ENCODE assay signal across 26 cellular contexts in genomic region chr15:93382196-93382820, GRCh38.
DNase-seq lines count a peak whose midpoint lies in the region; ATAC-seq, FAIRE-seq and TF ChIP-seq lines count a peak whose summit lies in the region.
"Had no signal": no experiment of that assay in that cellular context is flagged by ENCODE, and none has a peak within 500 bp of the region (broad histone marks: within the 10 kb centered on the region; RNA-seq: fewer than 3 reads in every experiment).

No MANE protein-coding gene starts in this region.

- no peak overlapping the region for H3K27ac ChIP-seq in esophagus muscularis mucosa (replicated peaks in 1 of 4)
- H3K27ac ChIP-seq: BLaER1 treated with 17β-estradiol and CSF1 and Interleukin-3, amounts not matched to agents 10 nM and 100 nM; colonic mucosa; gastroesophageal sphincter; uterus had no signal

- DNase-seq in COR-L47 (lab: John Stamatoyannopoulos, UW) (peak; percentile 86), NCI-H128 (lab: John Stamatoyannopoulos, UW; ENCODE audit: unreplicated experiment) (peak; percentile 8), NCI-H2171 treated with DMSO at 0.1 percent for 48 hours (lab: John Stamatoyannopoulos, UW) (peak; percentile 75), esophagus muscularis mucosa (ENCODE audit: extremely low spot score) (peak; percentile 68), lower leg skin (ENCODE audit: low spot score in 2 of 2) (no peak), HTR-8/SVneo (ENCODE audit: insufficient read length, low spot score) (no peak), C1 segment of cervical spinal cord (lab: John Stamatoyannopoulos, UW) (no peak)
- DNase-seq: activated CD4-positive, CD25-positive, alpha-beta regulatory T cell treated with anti-CD3 and anti-CD28 coated beads, Interleukin-2, amount 50 U/mL, for 72 hours; activated CD8-positive, alpha-beta T cell treated with anti-CD3 and anti-CD28 coated beads, Interleukin-2, amount 10 ng/mL, durations not matched to agents 7 days and 5 days; colonic mucosa; endodermal cell; GDM1; islet precursor cell; Kasumi-1; mammary epithelial cell; NCI-H1694; PC-3; small intestine; stimulated activated CD4-positive, alpha-beta T cell treated with anti-CD3 and anti-CD28 coated beads, Interleukin-2, amount 100 ng/mL, for 24 hours; uterus had no signal

- TF ChIP-seq CTCF in esophagus muscularis mucosa (IDR thresholded peaks at IDR 0.05), result no peak
- TF ChIP-seq CTCF in lower leg skin (IDR thresholded peaks at IDR 0.05), result no peak

- TF ChIP-seq EP300 in esophagus muscularis mucosa (IDR thresholded peaks at IDR 0.05), result no peak

- 64% methylated on average over 9 of the region's 9 CpGs for WGBS in esophagus muscularis mucosa
- 39 to 53% methylated on average over 8 to 9 of the region's 9 CpGs for WGBS in lower leg skin, 2 donors

- intact Hi-C loops in esophagus muscularis mucosa (cut with DNase I) (no loop called here), lower leg skin (cut with DNase I; ENCODE audit: low total_unique reads) (no loop called here)

- no peak for FAIRE-seq in HTR-8/SVneo (lab: Jason Lieb, UNC)
- FAIRE-seq: bronchial epithelial cell, D721Med, small intestine had no signal

- no peaks in the 10 kb centered on the region for H3K27me3 ChIP-seq in esophagus muscularis mucosa
- H3K27me3 ChIP-seq: BLaER1 treated with 17β-estradiol and CSF1 and Interleukin-3, amounts not matched to agents 10 nM and 100 nM; colonic mucosa; gastroesophageal sphincter; uterus had no signal

- H3K36me3 ChIP-seq in esophagus muscularis mucosa, result no peaks in the 10 kb centered on the region
- H3K36me3 ChIP-seq: BLaER1 treated with 17β-estradiol and CSF1 and Interleukin-3, amounts not matched to agents 10 nM and 100 nM; colonic mucosa; gastroesophageal sphincter; uterus had no signal

- TF ChIP-seq POLR2A in esophagus muscularis mucosa (IDR thresholded peaks at IDR 0.05; ENCODE audit: low read depth) (no peak), lower leg skin (IDR thresholded peaks at IDR 0.05) (no peak)

- H3K4me1 ChIP-seq in esophagus muscularis mucosa, result peaks cover 0 to 11% (median 4%) of the 10 kb centered on the region in 4 donors
- H3K4me1 ChIP-seq: BLaER1 treated with 17β-estradiol and CSF1 and Interleukin-3, amounts not matched to agents 10 nM and 100 nM; colonic mucosa; gastroesophageal sphincter; uterus had no signal

- no peak for ATAC-seq in HG02840 (IDR thresholded peaks at IDR 0.05; ENCODE audit: low FRiP score, unreplicated experiment)
- ATAC-seq: activated CD8-positive, alpha-beta T cell treated with anti-CD3 and anti-CD28 coated beads, Interleukin-2, amount 10 ng/mL, durations not matched to agents 7 days and 5 days; gastroesophageal sphincter; PC-3; stimulated activated effector memory CD8-positive, alpha-beta T cell treated with anti-CD3 and anti-CD28 coated beads, Interleukin-12 subunit alpha, Interleukin-12 subunit beta, amount 100 ng/mL, for 72 hours had no signal

- no peaks in the 10 kb centered on the region for H3K9me3 ChIP-seq in esophagus muscularis mucosa
- H3K9me3 ChIP-seq: BLaER1 treated with 17β-estradiol and CSF1 and Interleukin-3, amounts not matched to agents 10 nM and 100 nM; colonic mucosa; gastroesophageal sphincter; uterus had no signal

- H3K4me3 ChIP-seq in esophagus muscularis mucosa (no peak overlapping the region), lower leg skin (ENCODE audit: low read depth, poor library complexity, severe bottlenecking) (no peak overlapping the region)
- H3K4me3 ChIP-seq: BLaER1 treated with 17β-estradiol and CSF1 and Interleukin-3, amounts not matched to agents 10 nM and 100 nM; colonic mucosa; gastroesophageal sphincter; uterus had no signal

Comparison
In these comparisons a context has a peak if more than half of its experiments do, and no peak if none do; other contexts are left out.
1. DNase-seq: peak in COR-L47 (single experiment), NCI-H128 (single experiment), NCI-H2171 treated with DMSO at 0.1 percent for 48 hours (single experiment) and esophagus muscularis mucosa (single experiment); none in lower leg skin (0 of 2), HTR-8/SVneo (single experiment) and C1 segment of cervical spinal cord (0 of 14).